Comparison of ENCODE assay signal across 18 cellular contexts in the genomic region with DNA sequence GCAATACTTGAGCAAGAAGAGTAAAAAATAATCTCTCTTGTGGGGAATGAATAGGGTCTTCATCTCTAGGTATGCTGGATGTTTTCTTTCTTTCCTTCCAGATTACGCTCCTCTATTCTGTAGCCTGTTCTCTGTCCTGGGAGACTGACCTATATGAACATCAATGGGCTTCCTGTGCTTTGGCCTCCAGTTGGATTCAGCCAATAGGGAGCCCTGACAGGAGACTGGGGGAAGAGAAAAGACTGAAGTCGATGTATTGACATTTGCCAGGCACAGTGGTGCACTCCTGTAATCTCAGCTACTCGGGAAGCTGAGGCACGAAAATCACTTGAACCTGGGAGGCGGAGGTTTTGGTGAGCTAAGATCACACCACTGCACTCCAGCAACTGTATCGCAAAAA. TPM values are rescaled to one million over a fixed set of nuclear protein-coding genes. Genes with fewer than 3 reads are reported as not detected.
DNase-seq lines count a peak whose midpoint lies in the region; ATAC-seq and TF ChIP-seq lines count a peak whose summit lies in the region.
"Had no signal": no experiment of that assay in that cellular context is flagged by ENCODE, and none has a peak within 500 bp of the region (broad histone marks: within the 10 kb centered on the region; RNA-seq: fewer than 3 reads in every experiment).

No MANE protein-coding gene starts in this region.

- no CpG with 5 or more reads among the region's 6 CpGs for WGBS in mesendoderm (ENCODE audit: extremely low coverage, insufficient coverage, low lambda C conversion rate)
- WGBS in trophoblast cell (ENCODE audit: extremely low coverage, insufficient coverage, insufficient read length): no CpG with 5 or more reads among the region's 6 CpGs

- H3K23ac ChIP-seq in mesendoderm (ENCODE audit: low read length) (no peak overlapping the region), trophoblast cell (ENCODE audit: low read length) (no peak overlapping the region)

- H3K9ac ChIP-seq in mesendoderm (ENCODE audit: low read length): no peak overlapping the region
- H3K9ac ChIP-seq in trophoblast cell (ENCODE audit: low read length): no peak overlapping the region

- peaks cover 5% of the 10 kb centered on the region for H3K9me3 ChIP-seq in trophoblast cell (ENCODE audit: insufficient read depth, low read depth, low read length)
- H3K9me3 ChIP-seq: A549 had no signal

- H3K9me3 Mint-ChIP-seq in GM23338 (no peaks in the 10 kb centered on the region), progenitor cell of endocrine pancreas (ENCODE audit: low read depth) (no peaks in the 10 kb centered on the region)
- no peaks in the 10 kb centered on the region for H3K9me3 Mint-ChIP-seq in activated CD4-positive, alpha-beta T cell treated with anti-CD3 and anti-CD28 coated beads, Interleukin-2, amount 10 ng/mL, durations not matched to agents 24 days and 14 days
- H3K9me3 Mint-ChIP-seq: CD8-positive, alpha-beta T cell had no signal

- H3K4me1 Mint-ChIP-seq in GM23338 (peaks cover 30% of the 10 kb centered on the region; the same call in 2 of the 3 replicates), progenitor cell of endocrine pancreas (ENCODE audit: low read depth) (peaks cover 13% of the 10 kb centered on the region)
- peaks cover 6% of the 10 kb centered on the region for H3K4me1 Mint-ChIP-seq in activated CD4-positive, alpha-beta T cell treated with anti-CD3 and anti-CD28 coated beads, Interleukin-2, amount 10 ng/mL, durations not matched to agents 24 days and 14 days

- no peak overlapping the region for H4K91ac ChIP-seq in trophoblast cell (ENCODE audit: low read depth, low read length)

- no peak overlapping the region for H3K18ac ChIP-seq in mesendoderm (ENCODE audit: low read length)
- no peak overlapping the region for H3K18ac ChIP-seq in trophoblast cell (ENCODE audit: low read length)

- no peak overlapping the region for H2BK15ac ChIP-seq in mesendoderm (replicated peaks; ENCODE audit: low read depth)

- no peak overlapping the region for H3K27ac Mint-ChIP-seq in GM23338
- no peak overlapping the region for H3K27ac Mint-ChIP-seq in progenitor cell of endocrine pancreas
- no peak overlapping the region for H3K27ac Mint-ChIP-seq in activated CD4-positive, alpha-beta T cell treated with anti-CD3 and anti-CD28 coated beads, Interleukin-2, amount 10 ng/mL, durations not matched to agents 24 days and 14 days
- H3K27ac Mint-ChIP-seq: CD14-positive monocyte; CD8-positive, alpha-beta T cell had no signal

- no peak overlapping the region for H2AFZ ChIP-seq in GM23338
- no peak overlapping the region for H2AFZ ChIP-seq in trophoblast cell (ENCODE audit: insufficient read depth, low read length, poor library complexity)

- H3K56ac ChIP-seq in mesendoderm (ENCODE audit: low read length): no peak overlapping the region

- H2BK12ac ChIP-seq in trophoblast cell (ENCODE audit: low read length): no peak overlapping the region

- no peaks in the 10 kb centered on the region for H3K9me2 ChIP-seq in GM23338 (ENCODE audit: insufficient read depth)

- H3K27me3 Mint-ChIP-seq in GM23338 (ENCODE audit: insufficient read depth, low read depth, poor library complexity) (peaks cover 24% of the 10 kb centered on the region), progenitor cell of endocrine pancreas (peaks cover 24% of the 10 kb centered on the region)
- H3K27me3 Mint-ChIP-seq in activated CD4-positive, alpha-beta T cell treated with anti-CD3 and anti-CD28 coated beads, Interleukin-2, amount 10 ng/mL, durations not matched to agents 24 days and 14 days: peaks cover 7% of the 10 kb centered on the region

- no peaks in the 10 kb centered on the region for H3K79me2 ChIP-seq in GM23338 (replicated peaks; ENCODE audit: insufficient read depth)
- H3K79me2 ChIP-seq in mesendoderm (ENCODE audit: control insufficient read depth, insufficient read depth, low read length): no peaks in the 10 kb centered on the region
- no peaks in the 10 kb centered on the region for H3K79me2 ChIP-seq in trophoblast cell (ENCODE audit: control insufficient read depth, insufficient read depth, low read length, poor library complexity)

- H3K36me3 Mint-ChIP-seq in GM23338 (ENCODE audit: low read depth) (peaks cover 3% of the 10 kb centered on the region; the same call in 1 of the 3 replicates), progenitor cell of endocrine pancreas (ENCODE audit: insufficient read depth) (peaks cover 1% of the 10 kb centered on the region)
- peaks cover 6% of the 10 kb centered on the region for H3K36me3 Mint-ChIP-seq in activated CD4-positive, alpha-beta T cell treated with anti-CD3 and anti-CD28 coated beads, Interleukin-2, amount 10 ng/mL, durations not matched to agents 24 days and 14 days (ENCODE audit: low read depth)

- no peak overlapping the region for H4K5ac ChIP-seq in mesendoderm (ENCODE audit: low read length)

- no peak overlapping the region for H2AK5ac ChIP-seq in mesendoderm (ENCODE audit: low read length)
- no peak overlapping the region for H2AK5ac ChIP-seq in trophoblast cell (ENCODE audit: low read length)

- no peaks in the 10 kb centered on the region; the same call in 1 of the 2 replicates for H4K20me1 ChIP-seq in GM23338 (replicated peaks; ENCODE audit: insufficient read depth)

- H3K27me3 ChIP-seq in GM23338 (ENCODE audit: insufficient read depth) (peaks cover 30% of the 10 kb centered on the region), mesendoderm (ENCODE audit: insufficient read depth, low read length, poor library complexity) (no peaks in the 10 kb centered on the region), trophoblast cell (ENCODE audit: insufficient read depth, low read length) (peaks cover 17% of the 10 kb centered on the region)

- no peaks in the 10 kb centered on the region for H3K79me1 ChIP-seq in mesendoderm (ENCODE audit: low read length)
- peaks cover 2% of the 10 kb centered on the region for H3K79me1 ChIP-seq in trophoblast cell (ENCODE audit: low read length)

- H3K4me1 ChIP-seq in GM23338 (ENCODE audit: insufficient read depth) (peaks cover 27% of the 10 kb centered on the region), mesendoderm (ENCODE audit: control insufficient read depth, low read depth, low read length) (peaks cover 2% of the 10 kb centered on the region), trophoblast cell (ENCODE audit: control insufficient read depth in 1 of 2, insufficient read depth in 2 of 2, low read length in 2 of 2) (peaks cover 10 to 17% of the 10 kb centered on the region in 2 experiments)
- H3K4me1 ChIP-seq: A549 had no signal

- H2BK120ac ChIP-seq in mesendoderm (ENCODE audit: low read depth, low read length): no peak overlapping the region
- H2BK120ac ChIP-seq in trophoblast cell (ENCODE audit: insufficient read depth, low read length, poor library complexity): no peak overlapping the region

- H3K4me3 ChIP-seq in GM23338 (no peak overlapping the region), mesendoderm (ENCODE audit: low read length) (no peak overlapping the region), trophoblast cell (ENCODE audit: low read depth, low read length) (no peak overlapping the region)
- H3K4me3 ChIP-seq: A549 had no signal

- H3K36me3 ChIP-seq in GM23338 (ENCODE audit: insufficient read depth) (no peaks in the 10 kb centered on the region), mesendoderm (ENCODE audit: control insufficient read depth, insufficient read depth, low read length) (no peaks in the 10 kb centered on the region), trophoblast cell (ENCODE audit: control insufficient read depth in 1 of 2, insufficient read depth in 2 of 2, low read length in 2 of 2) (no peaks in the 10 kb centered on the region)

- ATAC-seq in GM23338: no peak
- no peak for ATAC-seq in HG03571 (IDR thresholded peaks at IDR 0.05; ENCODE audit: unreplicated experiment)
- ATAC-seq: A549; CD8-positive, alpha-beta T cell had no signal

- H3K14ac ChIP-seq in trophoblast cell (ENCODE audit: low read length): no peak overlapping the region

- H3K4ac ChIP-seq in mesendoderm (ENCODE audit: low read depth, low read length) (no peak overlapping the region), trophoblast cell (ENCODE audit: low read depth, low read length) (no peak overlapping the region)

- intact Hi-C loops in activated CD4-positive, alpha-beta T cell treated with anti-CD3 and anti-CD28 coated beads, Interleukin-2, amount 10 ng/mL, durations not matched to agents 24 days and 14 days (cut with micrococcal nuclease): no loop called here

- TF ChIP-seq CTCF in GM23338 (conservative IDR thresholded peaks at IDR 0.05; ENCODE audit: low read depth in 2 of 2) (no peak), progenitor cell of endocrine pancreas (IDR thresholded peaks at IDR 0.05; ENCODE audit: unreplicated experiment) (no peak)

- no peak overlapping the region for H4K12ac ChIP-seq in trophoblast cell (ENCODE audit: low read depth, low read length)

- no peak overlapping the region for H2BK5ac ChIP-seq in mesendoderm (ENCODE audit: low read length)
- no peak overlapping the region for H2BK5ac ChIP-seq in trophoblast cell (ENCODE audit: low read depth, low read length, poor library complexity)

- H3K4me2 ChIP-seq in GM23338 (no peak overlapping the region), mesendoderm (ENCODE audit: low read length) (no peak overlapping the region), trophoblast cell (ENCODE audit: low read length) (no peak overlapping the region)
- H3K4me2 ChIP-seq: A549 had no signal

- H3K27ac ChIP-seq in GM23338 (ENCODE audit: low read depth): no peak overlapping the region
- no peak overlapping the region for H3K27ac ChIP-seq in mesendoderm (ENCODE audit: low read depth, low read length)
- H3K27ac ChIP-seq in trophoblast cell (ENCODE audit: low read depth, low read length): no peak overlapping the region
- H3K27ac ChIP-seq: A549 had no signal

- H3F3A ChIP-seq in GM23338 (replicated peaks; ENCODE audit: low read depth): peaks cover 4% of the 10 kb centered on the region; the same call in 1 of the 2 replicates

- H3K4me3 Mint-ChIP-seq in GM23338: no peak overlapping the region
- H3K4me3 Mint-ChIP-seq in progenitor cell of endocrine pancreas (ENCODE audit: low read depth): no peak overlapping the region
- no peak overlapping the region for H3K4me3 Mint-ChIP-seq in activated CD4-positive, alpha-beta T cell treated with anti-CD3 and anti-CD28 coated beads, Interleukin-2, amount 10 ng/mL, durations not matched to agents 24 days and 14 days
- H3K4me3 Mint-ChIP-seq: CD14-positive monocyte; CD8-positive, alpha-beta T cell had no signal

- peak; percentile 49 for DNase-seq in ELF-1 (ENCODE audit: low read depth, low spot score)
- peak; percentile 52 for DNase-seq in GM23338 (ENCODE audit: low spot score)
- DNase-seq in SK-N-DZ (ENCODE audit: low spot score): peak; percentile 62
- DNase-seq in mesendoderm: peak; percentile 34
- no peak for DNase-seq in trophoblast cell
- no peak for DNase-seq in progenitor cell of endocrine pancreas (ENCODE audit: low spot score, unreplicated experiment)
- no peak for DNase-seq in activated CD4-positive, alpha-beta T cell treated with anti-CD3 and anti-CD28 coated beads, Interleukin-2, amount 10 ng/mL, durations not matched to agents 24 days and 14 days
- DNase-seq: CD8-positive, alpha-beta T cell; COR-L47; DMS153; DMS79 treated with DMSO at 0.1 percent for 48 hours; EL; GDM1 had no signal

- H4K8ac ChIP-seq in mesendoderm (ENCODE audit: low read depth, low read length) (no peak overlapping the region), trophoblast cell (ENCODE audit: low read depth, low read length) (no peak overlapping the region)

RNA-seq across cellular contexts. Expression of a gene that starts 17.6 kb away (rescaled TPM):
- 12.3 and 24.4 TPM in 2 replicates for total RNA-seq in GM23338 (2014; rRNA removed; shearing (Covaris generic))
- polyA plus RNA-seq in GM23338 (2016; fragmentation: Nextera tagmentation; extraction: Ambion mirVana): 6.2 and 8.5 TPM in 2 replicates
- 16.5 and 34.5 TPM in 2 replicates for polyA plus RNA-seq in SK-N-DZ (2014; cell fraction: cytosol; rRNA removed)
- 59.0 and 148 TPM in 2 replicates for polyA plus RNA-seq in SK-N-DZ (2014; cell fraction: nucleus; rRNA removed)
- polyA plus RNA-seq in mesendoderm (2013, experiment 1 of 2): 5.3 TPM
- polyA plus RNA-seq in mesendoderm (2013, experiment 2 of 2): 5.7 TPM
- polyA plus RNA-seq in trophoblast cell (2013): 3.0 and 3.1 TPM in 2 replicates
- 31.5 and 34.0 TPM in 2 replicates for total RNA-seq in progenitor cell of endocrine pancreas
- total RNA-seq in activated CD4-positive, alpha-beta T cell treated with anti-CD3 and anti-CD28 coated beads, Interleukin-2, amount 10 ng/mL, durations not matched to agents 24 days and 14 days: 2.3 and 2.5 TPM in 2 replicates
- total RNA-seq: HT-29 had no signal

RNA-seq across cellular contexts. Expression of a gene that starts 27.6 kb away (rescaled TPM):
- not detected in 2 replicates for total RNA-seq in GM23338 (2014; rRNA removed; shearing (Covaris generic))
- polyA plus RNA-seq in GM23338 (2016; fragmentation: Nextera tagmentation; extraction: Ambion mirVana): 0.40 and 0.49 TPM in 2 replicates
- not detected in 2 replicates for polyA plus RNA-seq in SK-N-DZ (2014; cell fraction: cytosol; rRNA removed)
- not detected in 2 replicates for polyA plus RNA-seq in SK-N-DZ (2014; cell fraction: nucleus; rRNA removed)
- polyA plus RNA-seq in mesendoderm (2013, experiment 1 of 2): 0.06 TPM
- 0.03 TPM for polyA plus RNA-seq in mesendoderm (2013, experiment 2 of 2)
- polyA plus RNA-seq in trophoblast cell (2013): not detected in 2 replicates
- not detected in 2 replicates for total RNA-seq in progenitor cell of endocrine pancreas
- 29.4 and 32.5 TPM in 2 replicates for total RNA-seq in activated CD4-positive, alpha-beta T cell treated with anti-CD3 and anti-CD28 coated beads, Interleukin-2, amount 10 ng/mL, durations not matched to agents 24 days and 14 days
- total RNA-seq: HT-29 had no signal
- polyA plus RNA-seq: A549, BJ had no signal

RNA-seq across cellular contexts. Expression of a gene that starts 36.9 kb away (rescaled TPM):
- 5.7 and 6.4 TPM in 2 replicates for total RNA-seq in GM23338 (2014; rRNA removed; shearing (Covaris generic))
- 3.6 and 4.0 TPM in 2 replicates for polyA plus RNA-seq in GM23338 (2016; fragmentation: Nextera tagmentation; extraction: Ambion mirVana)
- polyA plus RNA-seq in SK-N-DZ (2014; cell fraction: cytosol; rRNA removed): 27.1 and 29.7 TPM in 2 replicates
- 13.9 and 14.9 TPM in 2 replicates for polyA plus RNA-seq in SK-N-DZ (2014; cell fraction: nucleus; rRNA removed)
- polyA plus RNA-seq in mesendoderm (2013, experiment 1 of 2): 2.4 TPM
- 2.6 TPM for polyA plus RNA-seq in mesendoderm (2013, experiment 2 of 2)
- polyA plus RNA-seq in trophoblast cell (2013): 5.7 and 6.0 TPM in 2 replicates
- total RNA-seq in progenitor cell of endocrine pancreas: 12.8 and 14.0 TPM in 2 replicates
- total RNA-seq in activated CD4-positive, alpha-beta T cell treated with anti-CD3 and anti-CD28 coated beads, Interleukin-2, amount 10 ng/mL, durations not matched to agents 24 days and 14 days: 4.7 and 5.2 TPM in 2 replicates

RNA-seq across cellular contexts. Expression of a gene that starts 37.1 kb away (rescaled TPM):
- 26.3 and 27.1 TPM in 2 replicates for total RNA-seq in GM23338 (2014; rRNA removed; shearing (Covaris generic))
- polyA plus RNA-seq in GM23338 (2016; fragmentation: Nextera tagmentation; extraction: Ambion mirVana): 88.9 and 92.3 TPM in 2 replicates
- 81.2 and 83.8 TPM in 2 replicates for polyA plus RNA-seq in SK-N-DZ (2014; cell fraction: cytosol; rRNA removed)
- 68.8 and 92.1 TPM in 2 replicates for polyA plus RNA-seq in SK-N-DZ (2014; cell fraction: nucleus; rRNA removed)
- polyA plus RNA-seq in mesendoderm (2013, experiment 1 of 2): 48.9 TPM
- 48.0 TPM for polyA plus RNA-seq in mesendoderm (2013, experiment 2 of 2)
- 52.5 and 53.6 TPM in 2 replicates for polyA plus RNA-seq in trophoblast cell (2013)
- total RNA-seq in progenitor cell of endocrine pancreas: 47.1 and 52.0 TPM in 2 replicates
- total RNA-seq in activated CD4-positive, alpha-beta T cell treated with anti-CD3 and anti-CD28 coated beads, Interleukin-2, amount 10 ng/mL, durations not matched to agents 24 days and 14 days: 96.7 and 100 TPM in 2 replicates

RNA-seq across cellular contexts. Expression of a gene that starts 47.0 kb away (rescaled TPM):
- 1.3 TPM in 1 of 2 replicates, not detected in the other for total RNA-seq in GM23338 (2014; rRNA removed; shearing (Covaris generic))
- not detected in 2 replicates for polyA plus RNA-seq in GM23338 (2016; fragmentation: Nextera tagmentation; extraction: Ambion mirVana)
- polyA plus RNA-seq in SK-N-DZ (2014; cell fraction: cytosol; rRNA removed): 0.09 TPM in 1 of 2 replicates, not detected in the other
- polyA plus RNA-seq in SK-N-DZ (2014; cell fraction: nucleus; rRNA removed): not detected in 2 replicates
- polyA plus RNA-seq in mesendoderm (2013, experiment 1 of 2): 0.35 TPM
- 0.29 TPM for polyA plus RNA-seq in mesendoderm (2013, experiment 2 of 2)
- polyA plus RNA-seq in trophoblast cell (2013): not detected in 2 replicates
- total RNA-seq in progenitor cell of endocrine pancreas: 1.5 and 2.0 TPM in 2 replicates
- total RNA-seq in activated CD4-positive, alpha-beta T cell treated with anti-CD3 and anti-CD28 coated beads, Interleukin-2, amount 10 ng/mL, durations not matched to agents 24 days and 14 days: 1.3 and 1.8 TPM in 2 replicates
- total RNA-seq: HT-29 had no signal
- polyA plus RNA-seq: CD14-positive monocyte had no signal

Comparison
In these comparisons a context has a peak if more than half of its experiments do, and no peak if none do; other contexts are left out.
1. DNase-seq: peak in ELF-1 (single experiment), GM23338 (single experiment), SK-N-DZ (single experiment) and mesendoderm (single experiment); none in trophoblast cell (0 of 2), progenitor cell of endocrine pancreas (single experiment) and activated CD4-positive, alpha-beta T cell treated with anti-CD3 and anti-CD28 coated beads, Interleukin-2, amount 10 ng/mL, durations not matched to agents 24 days and 14 days (single experiment).
2. RNA of a gene that starts 27.6 kb away (total RNA-seq): 29.4 to 32.5 TPM in activated CD4-positive, alpha-beta T cell treated with anti-CD3 and anti-CD28 coated beads, Interleukin-2, amount 10 ng/mL, durations not matched to agents 24 days and 14 days; not detected in GM23338 and not detected in progenitor cell of endocrine pancreas; every median in the first group is over 10 times any median in the second.